Comparison of ENCODE assay signal across 18 cellular contexts in the genomic region with DNA sequence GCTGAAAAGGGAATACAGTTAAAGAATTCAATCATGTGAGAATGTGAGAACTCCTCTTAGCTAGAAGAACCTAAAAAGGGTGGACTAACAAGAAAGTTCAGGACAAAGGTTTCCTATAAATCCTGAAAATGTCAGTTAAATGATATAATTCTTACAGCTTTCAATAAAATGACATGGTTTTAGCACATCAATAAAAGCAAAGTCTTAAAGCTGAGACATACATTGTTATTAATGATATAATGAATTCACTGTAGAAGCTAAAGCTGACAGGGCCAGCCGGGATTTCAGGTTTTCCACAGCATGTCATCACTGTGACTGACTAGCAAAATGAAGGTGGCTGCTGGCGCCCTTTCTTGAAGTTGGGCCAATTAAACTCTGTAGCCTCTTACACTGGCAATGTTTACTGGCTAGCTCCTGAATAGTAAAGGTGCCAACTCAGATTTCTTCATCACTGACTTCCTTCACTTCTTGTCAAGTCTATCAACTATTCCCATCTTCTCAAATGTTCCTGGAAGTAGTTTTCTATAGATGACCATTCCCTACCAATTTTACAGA.
DNase-seq lines count a peak whose midpoint lies in the region; ATAC-seq, FAIRE-seq and TF ChIP-seq lines count a peak whose summit lies in the region.
"Had no signal": no experiment of that assay in that cellular context is flagged by ENCODE, and none has a peak within 500 bp of the region (broad histone marks: within the 10 kb centered on the region; RNA-seq: fewer than 3 reads in every experiment).

No MANE protein-coding gene starts in this region.

- intact Hi-C loops in HepG2 (cut with micrococcal nuclease; ENCODE audit: unreplicated experiment) (no loop called here), lower leg skin (cut with DNase I; ENCODE audit: low total_unique reads) (no loop called here), Caco-2 (cut with micrococcal nuclease; ENCODE audit: unreplicated experiment) (no loop called here)

- in situ Hi-C loops in HepG2 (cut with HindIII; ENCODE audit: extremely low pct_ligation_motif_present, low pct_unique_long_range_greater_than_20kb), result no loop called here
- in situ Hi-C loops in KBM-7 (cut with MboI; ENCODE audit: low pct_unique_long_range_greater_than_20kb, low sequenced_read_pairs), result no loop called here

- H3K27ac ChIP-seq in liver (ENCODE audit: low read depth in 1 of 2, low read length in 2 of 2), result peak overlapping the region; percentile 42 to 51
- H3K27ac ChIP-seq in HepG2 (ENCODE audit: extremely low read length, insufficient read depth, low read length), result no peak overlapping the region
- H3K27ac ChIP-seq: vagina had no signal

- H2AFZ ChIP-seq in HepG2 (ENCODE audit: low read length), result no peak overlapping the region

- no peak for TF ChIP-seq CTCF in liver (IDR thresholded peaks at IDR 0.05; ENCODE audit: low read depth, low read length, missing input control)
- TF ChIP-seq CTCF in HepG2 (CRISPR knock-in tag; IDR thresholded peaks at IDR 0.05), result no peak
- TF ChIP-seq CTCF in bronchial epithelial cell (IDR thresholded peaks at IDR 0.05; ENCODE audit: insufficient read depth, low read length, severe bottlenecking), result no peak
- no peak for TF ChIP-seq CTCF in lower leg skin (IDR thresholded peaks at IDR 0.05)
- TF ChIP-seq CTCF in Caco-2 (IDR thresholded peaks at IDR 0.05; ENCODE audit: insufficient read depth in 1 of 2, low read depth in 1 of 2, low read length in 1 of 2, severe bottlenecking in 1 of 2, unreplicated experiment in 1 of 2), result no peak

- H3K27me3 ChIP-seq in liver (ENCODE audit: control insufficient read depth in 4 of 4, insufficient read depth in 4 of 4, low read length in 3 of 4) (no peaks in the 10 kb centered on the region), HepG2 (ENCODE audit: control insufficient read depth in 1 of 2, insufficient read depth in 2 of 2, low read length in 2 of 2) (no peaks in the 10 kb centered on the region; a peak in 1 of 5 replicates), bronchial epithelial cell (ENCODE audit: control insufficient read depth, insufficient read depth, low read length) (no peaks in the 10 kb centered on the region), Caco-2 (replicated peaks; ENCODE audit: control insufficient read depth, insufficient read depth, low read length) (no peaks in the 10 kb centered on the region)
- H3K27me3 ChIP-seq: vagina had no signal

- no peaks in the 10 kb centered on the region for H3K36me3 Mint-ChIP-seq in Caco-2 (ENCODE audit: insufficient read depth, unreplicated experiment)
- H3K36me3 Mint-ChIP-seq: CD4-positive, alpha-beta memory T cell; naive B cell had no signal

- H4K20me1 ChIP-seq in HepG2 (ENCODE audit: insufficient read depth, low read length), result peaks cover 10% of the 10 kb centered on the region

- TF ChIP-seq EP300 in HepG2 (IDR thresholded peaks at IDR 0.05; ENCODE audit: low read depth in 2 of 2, low read length in 2 of 2) (no peak), HepG2 (CRISPR knock-in tag; IDR thresholded peaks at IDR 0.05; ENCODE audit: borderline replicate concordance) (no peak)

- no peak overlapping the region for H3K27ac Mint-ChIP-seq in Caco-2 (ENCODE audit: unreplicated experiment)
- H3K27ac Mint-ChIP-seq: CD4-positive, alpha-beta memory T cell; naive B cell; progenitor cell of endocrine pancreas had no signal

- peak; percentile 49 to 63 for TF ChIP-seq RAD21 in liver (IDR thresholded peaks at IDR 0.05)
- TF ChIP-seq RAD21 in HepG2 (CRISPR knock-in tag; IDR thresholded peaks at IDR 0.05), result no peak

- H3K9me3 ChIP-seq in liver (ENCODE audit: control insufficient read depth in 4 of 4, low read length in 3 of 4) (no peaks in the 10 kb centered on the region), HepG2 (ENCODE audit: low read length) (no peaks in the 10 kb centered on the region), Caco-2 (no peaks in the 10 kb centered on the region)
- H3K9me3 ChIP-seq: vagina had no signal

- BruUV-seq in HepG2 (replicated peaks; lab: Mats Ljungman, UMichigan) (no TSS peak), Caco-2 (replicated peaks; lab: Mats Ljungman, UMichigan) (no TSS peak)

- H3K9me3 Mint-ChIP-seq in Caco-2 (ENCODE audit: unreplicated experiment), result no peaks in the 10 kb centered on the region
- H3K9me3 Mint-ChIP-seq: CD4-positive, alpha-beta memory T cell; naive B cell had no signal

- H3K4me1 ChIP-seq in liver (ENCODE audit: control insufficient read depth in 4 of 4, insufficient read depth in 4 of 4, low read length in 3 of 4) (peaks cover 0 to 8% (median 7%) of the 10 kb centered on the region in 4 donors), HepG2 (ENCODE audit: insufficient read depth, low read length) (no peaks in the 10 kb centered on the region), Caco-2 (0 out of 2 replicates have a peak, but pooled peaks cover 2% of the 10 kb centered on the region)

- H3K4me3 ChIP-seq in liver (ENCODE audit: low read depth in 1 of 3, low read length in 3 of 3) (no peak overlapping the region), HepG2 (replicated peaks in 1 of 3; ENCODE audit: insufficient read depth in 1 of 3, low read depth in 2 of 3, low read length in 3 of 3) (no peak overlapping the region), bronchial epithelial cell (ENCODE audit: low read depth, low read length) (no peak overlapping the region), lower leg skin (ENCODE audit: low read depth, poor library complexity, severe bottlenecking) (no peak overlapping the region), Caco-2 (ENCODE audit: low read depth, low read length) (no peak overlapping the region)
- H3K4me3 ChIP-seq: vagina had no signal

- peaks cover 1% of the 10 kb centered on the region for H3K79me2 ChIP-seq in HepG2 (ENCODE audit: insufficient read depth, low read length)

- no peak overlapping the region for H3K4me3 Mint-ChIP-seq in Caco-2 (ENCODE audit: unreplicated experiment)
- H3K4me3 Mint-ChIP-seq: CD4-positive, alpha-beta memory T cell; naive B cell had no signal

- H3K9ac ChIP-seq in liver (ENCODE audit: low read depth in 1 of 2, low read length in 2 of 2) (no peak overlapping the region), HepG2 (ENCODE audit: insufficient read depth, low read depth, low read length) (no peak overlapping the region)

- POLR2A ChIA-PET in HepG2 (lab: Yijun Ruan, JAX) (no interaction called here), Caco-2 (lab: Charles Lee) (no interaction called here)

- no peaks in the 10 kb centered on the region for H3K27me3 Mint-ChIP-seq in Caco-2 (ENCODE audit: insufficient read depth, unreplicated experiment)
- H3K27me3 Mint-ChIP-seq: progenitor cell of endocrine pancreas had no signal

- TF ChIP-seq POLR2A in HepG2 (IDR thresholded peaks at IDR 0.05; ENCODE audit: insufficient read depth in 1 of 2, low read depth in 2 of 2, low read length in 2 of 2) (no peak), lower leg skin (IDR thresholded peaks at IDR 0.05) (no peak)

- 35% methylated on average over 2 of the region's 2 CpGs for WGBS in liver
- 100% methylated on average over 2 of the region's 2 CpGs for WGBS in HepG2 (ENCODE audit: low lambda C conversion rate)
- 40 to 47% methylated on average over 2 of the region's 2 CpGs for WGBS in lower leg skin, 2 donors

- no peak overlapping the region for H3K4me2 ChIP-seq in HepG2 (ENCODE audit: low read depth, low read length)

- no peak for ATAC-seq in HepG2
- ATAC-seq: stimulated activated naive CD8-positive, alpha-beta T cell treated with anti-CD3 and anti-CD28 coated beads, Interleukin-15, Interleukin-2, amounts not matched to agents 100 U/mL and 50 U/mL, for 24 hours had no signal

- H3K36me3 ChIP-seq in liver (ENCODE audit: control insufficient read depth in 4 of 4, insufficient read depth in 3 of 4, low read depth in 1 of 4, low read length in 3 of 4), result no peaks in the 10 kb centered on the region
- H3K36me3 ChIP-seq in HepG2 (replicated peaks in 1 of 2; ENCODE audit: control insufficient read depth in 1 of 2, insufficient read depth in 2 of 2, low read length in 2 of 2), result no peaks in the 10 kb centered on the region
- no peaks in the 10 kb centered on the region for H3K36me3 ChIP-seq in bronchial epithelial cell (ENCODE audit: control insufficient read depth, insufficient read depth, low read length)
- H3K36me3 ChIP-seq in Caco-2 (ENCODE audit: control insufficient read depth, insufficient read depth, low read length), result no peaks in the 10 kb centered on the region
- H3K36me3 ChIP-seq: vagina had no signal

- DNase-seq in HepG2 (ENCODE audit: low spot score), result no peak
- DNase-seq in bronchial epithelial cell (ENCODE audit: low read depth), result peak; percentile 49
- peak; percentile 59 to 88 for DNase-seq in lower leg skin (ENCODE audit: low spot score in 2 of 2)
- no peak for DNase-seq in amniotic stem cell (lab: John Stamatoyannopoulos, UW)
- no peak for DNase-seq in Caco-2
- DNase-seq in kidney tubule cell (ENCODE audit: low spot score), result no peak
- no peak for DNase-seq in KBM-7
- DNase-seq: activated effector memory CD4-positive, alpha-beta T cell treated with Interleukin-2 at 50 U/mL for 16 hours; CD4-positive, alpha-beta memory T cell; naive B cell; NCI-H1436 treated with DMSO at 0.1 percent for 48 hours; NCI-H748 treated with DMSO at 0.1 percent for 48 hours; stimulated activated naive CD8-positive, alpha-beta T cell treated with anti-CD3 and anti-CD28 coated beads, Interleukin-15, Interleukin-2, amounts not matched to agents 100 U/mL and 50 U/mL, for 24 hours had no signal

- H3K4me1 Mint-ChIP-seq in Caco-2 (ENCODE audit: low read depth, unreplicated experiment), result peaks cover 7% of the 10 kb centered on the region
- H3K4me1 Mint-ChIP-seq: CD4-positive, alpha-beta memory T cell; naive B cell had no signal

- FAIRE-seq in HepG2 (lab: Jason Lieb, UNC), result no peak
- no peak for FAIRE-seq in bronchial epithelial cell (lab: Jason Lieb, UNC)
- FAIRE-seq: colon, H1 had no signal

- CTCF ChIA-PET in HepG2 (lab: Yijun Ruan, JAX; ENCODE audit: low intra/inter-chr PET ratio, low total read pairs), result no interaction called here
- CTCF ChIA-PET in Caco-2 (lab: Charles Lee), result no interaction called here

TF ChIP-seq in liver, 16 proteins besides CTCF, POLR2A, EP300 and RAD21 (continues in another document):
- TF ChIP-seq HNF4G (IDR thresholded peaks at IDR 0.05), result no peak
- TF ChIP-seq YY1 (IDR thresholded peaks at IDR 0.05), result peak; percentile 81
- TF ChIP-seq HNF4A (conservative IDR thresholded peaks at IDR 0.05), result peak; percentile 68 to 72
- TF ChIP-seq FOXA1 (IDR thresholded peaks at IDR 0.05), result peak; percentile 66
- peak; percentile 55 for TF ChIP-seq FOXA2 (IDR thresholded peaks at IDR 0.05)

TF ChIP-seq in HepG2, 621 proteins besides CTCF, POLR2A, EP300 and RAD21 (continues in another document):
- TF ChIP-seq GABPA (IDR thresholded peaks at IDR 0.05; ENCODE audit: low read depth, low read length), result no peak
- TF ChIP-seq GABPA (CRISPR knock-in tag; IDR thresholded peaks at IDR 0.05; ENCODE audit: low read depth), result no peak

Comparison
In these comparisons a context has a peak if more than half of its experiments do, and no peak if none do; other contexts are left out.
1. DNase-seq: peak in bronchial epithelial cell (single experiment) and lower leg skin (2 of 2); none in HepG2 (single experiment), amniotic stem cell (single experiment), Caco-2 (0 of 2), kidney tubule cell (single experiment) and KBM-7 (single experiment).